28 cellular contexts compared by ENCODE assay signal in the genomic region with DNA sequence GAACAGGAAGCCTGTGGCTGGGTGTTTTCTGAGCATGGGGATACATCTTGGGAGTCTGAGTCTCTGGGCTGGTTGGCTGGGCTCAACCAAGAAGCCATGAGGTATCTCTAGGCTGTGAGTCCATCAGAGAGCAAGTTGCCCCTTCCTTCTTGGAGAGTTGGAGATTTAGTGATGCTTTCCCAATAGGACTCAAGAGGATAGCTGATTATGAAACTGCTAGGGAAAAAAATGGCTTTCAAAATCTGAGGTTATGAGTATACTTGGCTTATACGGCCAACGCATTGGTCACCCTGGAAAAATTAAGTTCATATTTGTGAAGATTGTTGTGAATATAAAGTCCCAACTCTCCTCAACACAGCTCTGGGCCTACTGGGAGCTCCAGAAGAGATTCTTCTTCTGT.
"Had no signal": no experiment of that assay in that cellular context is flagged by ENCODE, and none has a peak within 500 bp of the region (broad histone marks: within the 10 kb centered on the region; RNA-seq: fewer than 3 reads in every experiment).

No MANE protein-coding gene starts in this region.

- H3K27me3 ChIP-seq: left lung, ovary, suprapubic skin, upper lobe of right lung had no signal

- H3K27ac ChIP-seq: heart right ventricle, hepatocyte, left lung, ovary, prostate gland, sigmoid colon, spleen, suprapubic skin, thoracic aorta, tibial artery, upper lobe of right lung had no signal

- H3K36me3 Mint-ChIP-seq: mesothelial cell of epicardium; naive B cell; natural killer cell; stimulated activated effector memory CD8-positive, alpha-beta T cell treated with anti-CD3 and anti-CD28 coated beads, Interleukin-12 subunit alpha, Interleukin-12 subunit beta, amount 100 ng/mL, for 72 hours had no signal

- H3K27ac Mint-ChIP-seq: mesothelial cell of epicardium; naive B cell; natural killer cell; nephron progenitor cell; stimulated activated effector memory CD8-positive, alpha-beta T cell treated with anti-CD3 and anti-CD28 coated beads, Interleukin-12 subunit alpha, Interleukin-12 subunit beta, amount 100 ng/mL, for 72 hours had no signal

- H3K9me3 Mint-ChIP-seq: mesothelial cell of epicardium; naive B cell; natural killer cell; nephron progenitor cell; stimulated activated effector memory CD8-positive, alpha-beta T cell treated with anti-CD3 and anti-CD28 coated beads, Interleukin-12 subunit alpha, Interleukin-12 subunit beta, amount 100 ng/mL, for 72 hours; stimulated activated naive CD8-positive, alpha-beta T cell treated with anti-CD3 and anti-CD28 coated beads, Interleukin-15, amount 100 ng/mL, for 72 hours had no signal

- H3K36me3 ChIP-seq: heart right ventricle, left lung, ovary, prostate gland, sigmoid colon, spleen, suprapubic skin, thoracic aorta, tibial artery, upper lobe of right lung had no signal

- H3K4me2 ChIP-seq: hepatocyte had no signal

- H3K27me3 Mint-ChIP-seq: stimulated activated naive CD8-positive, alpha-beta T cell treated with anti-CD3 and anti-CD28 coated beads, Interleukin-15, amount 100 ng/mL, for 72 hours had no signal

- ATAC-seq: left colon; left lung; natural killer cell; right cardiac atrium; stimulated activated effector memory CD8-positive, alpha-beta T cell treated with anti-CD3 and anti-CD28 coated beads, Interleukin-12 subunit alpha, Interleukin-12 subunit beta, amount 100 ng/mL, for 72 hours; upper lobe of right lung had no signal

- H3K4me1 ChIP-seq: heart right ventricle, left lung, prostate gland, sigmoid colon, spleen, tibial artery, upper lobe of right lung had no signal

- H3K79me2 ChIP-seq: hepatocyte had no signal

- H3K4me1 Mint-ChIP-seq: mesothelial cell of epicardium; natural killer cell; nephron progenitor cell; stimulated activated effector memory CD8-positive, alpha-beta T cell treated with anti-CD3 and anti-CD28 coated beads, Interleukin-12 subunit alpha, Interleukin-12 subunit beta, amount 100 ng/mL, for 72 hours; stimulated activated naive CD8-positive, alpha-beta T cell treated with anti-CD3 and anti-CD28 coated beads, Interleukin-15, amount 100 ng/mL, for 72 hours had no signal

- H3K9me3 ChIP-seq: heart right ventricle, left lung, ovary, prostate gland, sigmoid colon, spleen, suprapubic skin, thoracic aorta, tibial artery, upper lobe of right lung had no signal

- H3K4me3 Mint-ChIP-seq: mesothelial cell of epicardium; naive B cell; natural killer cell; nephron progenitor cell; stimulated activated effector memory CD8-positive, alpha-beta T cell treated with anti-CD3 and anti-CD28 coated beads, Interleukin-12 subunit alpha, Interleukin-12 subunit beta, amount 100 ng/mL, for 72 hours; stimulated activated naive CD8-positive, alpha-beta T cell treated with anti-CD3 and anti-CD28 coated beads, Interleukin-15, amount 100 ng/mL, for 72 hours had no signal

- H2AFZ ChIP-seq: hepatocyte had no signal

- DNase-seq: heart right ventricle; kidney; left colon; left lung; mesendoderm; naive B cell; natural killer cell; nephron progenitor cell; ovary; posterior cingulate gyrus; retina; right cardiac atrium; sigmoid colon; small intestine; spleen; stimulated activated CD4-positive, alpha-beta T cell treated with anti-CD3 and anti-CD28 coated beads, Interleukin-4, amount 100 ng/mL, for 24 hours; stimulated activated naive CD4-positive, alpha-beta T cell treated with Interleukin-2 at 50 U/mL for 16 hours; stimulated activated naive CD8-positive, alpha-beta T cell treated with anti-CD3 and anti-CD28 coated beads, Interleukin-15, amount 100 ng/mL, for 72 hours; tibial artery; trophoblast cell; upper lobe of right lung had no signal

- H3K4me3 ChIP-seq: heart right ventricle, hepatocyte, left lung, lung, ovary, prostate gland, sigmoid colon, spleen, suprapubic skin, thoracic aorta, tibial artery, upper lobe of right lung had no signal
